Comparison of ENCODE assay signal across 8 cellular contexts in the genomic region with DNA sequence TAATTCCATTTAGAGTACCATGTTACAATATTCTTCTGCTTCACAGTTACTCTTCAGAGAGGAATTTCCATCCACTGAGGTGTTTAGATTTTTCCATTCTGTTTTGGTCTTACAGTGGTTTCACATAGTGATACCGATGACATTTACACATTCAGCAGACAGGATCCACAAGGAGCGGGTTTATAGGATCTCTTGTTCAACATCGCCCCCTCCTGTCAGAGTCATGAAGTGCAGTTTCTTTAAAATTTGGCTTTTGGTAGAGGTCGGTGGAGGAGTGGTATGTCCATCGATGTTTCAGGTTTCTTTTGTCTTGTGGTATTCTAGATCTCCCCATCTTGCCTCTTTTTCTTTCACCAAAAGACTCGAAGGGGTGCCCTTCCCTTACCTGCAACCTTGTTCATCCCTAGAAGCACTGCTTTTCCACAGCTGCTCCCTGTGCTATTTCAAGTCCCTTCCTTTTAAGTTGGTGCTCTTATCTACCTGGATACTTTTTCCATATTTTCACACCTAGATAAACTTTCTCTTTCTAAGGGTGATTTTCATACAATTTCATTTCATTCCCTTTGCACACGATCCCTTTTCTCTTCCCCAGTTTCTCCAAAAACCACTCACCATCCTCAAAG.
DNase-seq lines count a peak whose midpoint lies in the region; ATAC-seq, FAIRE-seq and TF ChIP-seq lines count a peak whose summit lies in the region.

No MANE protein-coding gene starts in this region.

- no peak overlapping the region for H2BK12ac ChIP-seq in mesenchymal stem cell (ENCODE audit: low read length in 2 of 2)

- H3K4me1 ChIP-seq in mesenchymal stem cell (ENCODE audit: control insufficient read depth, insufficient read depth, low read depth, low read length): peaks cover 6% of the 10 kb centered on the region
- no peaks in the 10 kb centered on the region for H3K4me1 ChIP-seq in thyroid gland

- no peak overlapping the region for H2AK5ac ChIP-seq in mesenchymal stem cell (ENCODE audit: low read length, severe bottlenecking)

- no peak overlapping the region for H3K4ac ChIP-seq in mesenchymal stem cell (ENCODE audit: low read depth in 1 of 2, low read length in 2 of 2)

- H3K4me1 Mint-ChIP-seq in endothelial cell (ENCODE audit: unreplicated experiment): peaks cover 3% of the 10 kb centered on the region

- 43% methylated on average over 6 of the region's 7 CpGs for WGBS in mesenchymal stem cell
- WGBS in thyroid gland, 2 donors: 34 to 38% methylated on average over 7 of the region's 7 CpGs

- H3K18ac ChIP-seq in mesenchymal stem cell (ENCODE audit: low read depth in 1 of 2, low read length in 2 of 2): no peak overlapping the region

- no peaks in the 10 kb centered on the region for H3K27me3 ChIP-seq in mesenchymal stem cell (ENCODE audit: control insufficient read depth in 1 of 2, insufficient read depth in 1 of 2, low read length in 2 of 2)
- no peaks in the 10 kb centered on the region for H3K27me3 ChIP-seq in thyroid gland

- no peaks in the 10 kb centered on the region for H3K9me3 Mint-ChIP-seq in endothelial cell (ENCODE audit: unreplicated experiment)

- H3K36me3 Mint-ChIP-seq in endothelial cell (ENCODE audit: low read depth, unreplicated experiment): peaks cover 22% of the 10 kb centered on the region

- no peak overlapping the region for H2AFZ ChIP-seq in mesenchymal stem cell (ENCODE audit: low read depth, low read length)

- H3K23ac ChIP-seq in mesenchymal stem cell (ENCODE audit: low read length in 2 of 2): no peak overlapping the region

- H2BK120ac ChIP-seq in mesenchymal stem cell (ENCODE audit: low read depth, low read length): no peak overlapping the region

- POLR2A ChIA-PET in AG04449 (lab: Yijun Ruan, JAX): interaction anchor here (1.4 kb wide), 1 partner anchor 537 kb away, joined by 6 read pairs; no protein-coding TSS in a partner anchor

- H3K9ac ChIP-seq in mesenchymal stem cell (ENCODE audit: low read length): no peak overlapping the region

- H3K4me2 ChIP-seq in mesenchymal stem cell (ENCODE audit: low read length, poor library complexity, severe bottlenecking): no peak overlapping the region

- H2BK15ac ChIP-seq in mesenchymal stem cell (ENCODE audit: low read depth, poor library complexity, severe bottlenecking): no peak overlapping the region

- no peak overlapping the region for H4K8ac ChIP-seq in mesenchymal stem cell (ENCODE audit: low read length)

- CTCF ChIA-PET in AG04449 (lab: Yijun Ruan, JAX): interaction anchor here (0.5 to 4.1 kb wide), 44 partner anchors 9 to 603 kb away, joined by 3 to 64 read pairs (median 4); a partner anchor contains a TSS

- H3K4me3 ChIP-seq in AG04449 (ENCODE audit: low read depth, low read length) (no peak overlapping the region), GM12865 (ENCODE audit: low read depth, low read length) (no peak overlapping the region), mesenchymal stem cell (ENCODE audit: insufficient read depth in 1 of 2, low read depth in 1 of 2, low read length in 2 of 2) (no peak overlapping the region), thyroid gland (replicated peaks in 1 of 3) (no peak overlapping the region)

- H3K4me3 Mint-ChIP-seq in endothelial cell (ENCODE audit: unreplicated experiment): no peak overlapping the region

- no peak overlapping the region for H4K91ac ChIP-seq in mesenchymal stem cell (ENCODE audit: low read length)

- no peak for ATAC-seq in GM21529 (IDR thresholded peaks at IDR 0.05; ENCODE audit: unreplicated experiment)

- peaks cover 0 to 7% of the 10 kb centered on the region in 2 experiments for H3K36me3 ChIP-seq in mesenchymal stem cell (ENCODE audit: control insufficient read depth in 1 of 2, insufficient read depth in 2 of 2, low read depth in 1 of 2, low read length in 2 of 2)
- H3K36me3 ChIP-seq in thyroid gland: peaks cover 0 to 8% of the 10 kb centered on the region in 2 donors

- H2BK5ac ChIP-seq in mesenchymal stem cell (ENCODE audit: low read depth, low read length, poor library complexity, severe bottlenecking): no peak overlapping the region

- H3K27me3 Mint-ChIP-seq in endothelial cell (ENCODE audit: unreplicated experiment): no peaks in the 10 kb centered on the region

- FAIRE-seq in TTC549 (lab: Jason Lieb, UNC): peak; percentile 88

- H3K9me3 ChIP-seq in mesenchymal stem cell (ENCODE audit: control insufficient read depth, low read length) (no peaks in the 10 kb centered on the region), thyroid gland (no peaks in the 10 kb centered on the region)

- intact Hi-C loops in thyroid gland (cut with DNase I): loop anchor here (5.0 to 10.0 kb wide), 2 partner anchors 219 to 557 kb away; no protein-coding TSS in a partner anchor

- peaks cover 4% of the 10 kb centered on the region for H3K79me1 ChIP-seq in mesenchymal stem cell (replicated peaks; ENCODE audit: low read length, poor library complexity, severe bottlenecking)

- TF ChIP-seq CTCF in AG04449 (IDR thresholded peaks at IDR 0.05; ENCODE audit: insufficient read depth, low read length, missing control alignments) (peak; percentile 67), GM12865 (IDR thresholded peaks at IDR 0.05; ENCODE audit: insufficient read depth, low read depth, low read length, missing control alignments) (peak; percentile 68), endothelial cell (IDR thresholded peaks at IDR 0.05; ENCODE audit: unreplicated experiment) (peak; percentile 90), thyroid gland (IDR thresholded peaks at IDR 0.05) (peak; percentile 15 to 83 (median 72))

- H3K27ac Mint-ChIP-seq in endothelial cell (ENCODE audit: unreplicated experiment): no peak overlapping the region

- H3K14ac ChIP-seq in mesenchymal stem cell (ENCODE audit: low read length in 2 of 2): no peak overlapping the region

- H3K27ac ChIP-seq in mesenchymal stem cell (ENCODE audit: low read length, poor library complexity, severe bottlenecking): no peak overlapping the region
- no peak overlapping the region for H3K27ac ChIP-seq in thyroid gland

- TF ChIP-seq POLR2A in thyroid gland (IDR thresholded peaks at IDR 0.05): no peak

- no peak for DNase-seq in AG04449 (ENCODE audit: low read depth, low spot score)
- DNase-seq in GM12865 (ENCODE audit: low read depth): peak; percentile 62
- DNase-seq in NCI-H187 (lab: John Stamatoyannopoulos, UW): peak; percentile 3 to 83
- peak; percentile 76 for DNase-seq in endothelial cell (ENCODE audit: low spot score)
- peak; percentile 79 for DNase-seq in mesenchymal stem cell
- peak; percentile 44 to 47 for DNase-seq in thyroid gland
